11 cellular contexts compared by ENCODE assay signal in the genomic region with DNA sequence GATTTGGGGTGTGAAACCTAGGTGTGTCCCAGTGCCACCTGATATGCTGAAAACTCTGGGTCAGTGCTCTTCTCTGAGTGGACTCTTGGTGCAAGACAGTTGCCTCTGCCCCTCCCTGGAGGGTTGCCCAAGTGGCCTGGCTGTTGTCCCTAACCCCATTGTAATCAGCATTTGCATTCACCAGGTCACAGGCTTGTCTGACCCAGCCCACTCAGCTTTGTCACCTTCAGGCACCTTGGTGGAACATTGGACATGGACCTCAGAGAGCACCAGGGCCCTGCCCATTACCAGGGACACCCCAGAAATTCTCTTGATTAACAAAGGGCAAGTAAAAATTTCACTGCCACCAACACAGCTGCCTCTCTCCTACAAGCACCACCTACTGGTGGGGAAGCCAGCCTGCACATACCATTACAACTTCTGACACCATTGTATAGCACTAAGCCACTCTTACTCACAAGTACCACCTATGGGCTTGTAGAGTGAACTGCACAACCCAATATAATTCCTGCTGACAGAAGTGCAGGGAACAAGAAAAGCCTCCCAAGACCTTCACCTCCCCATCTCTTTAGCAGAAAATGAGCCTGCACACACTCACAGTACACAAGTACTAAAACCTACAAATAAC.
DNase-seq lines count a peak whose midpoint lies in the region; ATAC-seq and TF ChIP-seq lines count a peak whose summit lies in the region.
"Had no signal": no experiment of that assay in that cellular context is flagged by ENCODE, and none has a peak within 500 bp of the region (broad histone marks: within the 10 kb centered on the region; RNA-seq: fewer than 3 reads in every experiment).

No MANE protein-coding gene starts in this region.

- H2BK120ac ChIP-seq in mesendoderm (ENCODE audit: low read depth, low read length): no peak overlapping the region

- H2BK15ac ChIP-seq in mesendoderm (replicated peaks; ENCODE audit: low read depth): no peak overlapping the region

- H3K9ac ChIP-seq in PC-3 (ENCODE audit: low read length) (no peak overlapping the region), mesendoderm (ENCODE audit: low read length) (no peak overlapping the region)
- H3K9ac ChIP-seq: GM23248 had no signal

- no peak overlapping the region for H3K18ac ChIP-seq in mesendoderm (ENCODE audit: low read length)

- no peak overlapping the region for H4K8ac ChIP-seq in mesendoderm (ENCODE audit: low read depth, low read length)

- H3K9me2 ChIP-seq in PC-3 (replicated peaks; ENCODE audit: low read length): no peaks in the 10 kb centered on the region

- H3K23ac ChIP-seq in mesendoderm (ENCODE audit: low read length): no peak overlapping the region

- no peak overlapping the region for H2BK5ac ChIP-seq in mesendoderm (ENCODE audit: low read length)

- TF ChIP-seq CTCF in PC-3 (conservative IDR thresholded peaks at IDR 0.05; ENCODE audit: low read depth, low read length): peak; percentile 56

- H3K9me3 ChIP-seq in PC-3 (ENCODE audit: low read length): peaks cover 3% of the 10 kb centered on the region; the same call in 1 of the 2 replicates

- BruUV-seq in PC-3 (replicated peaks; lab: Mats Ljungman, UMichigan): no TSS peak

- ATAC-seq in GM18502 (IDR thresholded peaks at IDR 0.05; ENCODE audit: poor library complexity, unreplicated experiment) (peak; percentile 75), HG02623 (IDR thresholded peaks at IDR 0.05; ENCODE audit: unreplicated experiment) (peak; percentile 50), PC-3 (peak; percentile 53; the same call in 1 of the 2 replicates), HG02763 (IDR thresholded peaks at IDR 0.05; ENCODE audit: unreplicated experiment) (no peak)

- no peaks in the 10 kb centered on the region for H3K4me1 ChIP-seq in PC-3 (ENCODE audit: insufficient read depth, low read length)
- H3K4me1 ChIP-seq in mesendoderm (ENCODE audit: control insufficient read depth, low read depth, low read length): no peaks in the 10 kb centered on the region

- H3K56ac ChIP-seq in mesendoderm (ENCODE audit: low read length): no peak overlapping the region

- H3K4me2 ChIP-seq in PC-3 (ENCODE audit: low read length) (no peak overlapping the region), mesendoderm (ENCODE audit: low read length) (no peak overlapping the region)

- POLR2A ChIA-PET in PC-3 (lab: Charles Lee; ENCODE audit: unreplicated experiment): no interaction called here

- CTCF ChIA-PET in PC-3 (lab: Charles Lee): no interaction called here

- intact Hi-C loops in PC-3 (cut with micrococcal nuclease): no loop called here

- H3K36me3 ChIP-seq in PC-3 (ENCODE audit: low read depth, low read length): no peaks in the 10 kb centered on the region
- H3K36me3 ChIP-seq in mesendoderm (ENCODE audit: control insufficient read depth, insufficient read depth, low read length): no peaks in the 10 kb centered on the region
- H3K36me3 ChIP-seq: cardiac muscle cell, thoracic aorta had no signal

- H3K27ac ChIP-seq in PC-3 (ENCODE audit: low read length) (no peak overlapping the region), mesendoderm (ENCODE audit: low read depth, low read length) (no peak overlapping the region)
- H3K27ac ChIP-seq: cardiac muscle cell, GM23248, thoracic aorta had no signal

- H3K27me3 ChIP-seq in PC-3 (ENCODE audit: low read length) (no peaks in the 10 kb centered on the region), mesendoderm (ENCODE audit: insufficient read depth, low read length, poor library complexity) (no peaks in the 10 kb centered on the region)
- H3K27me3 ChIP-seq: cardiac muscle cell had no signal

- H3K79me2 ChIP-seq in PC-3 (ENCODE audit: low read length) (no peaks in the 10 kb centered on the region), mesendoderm (ENCODE audit: control insufficient read depth, insufficient read depth, low read length) (no peaks in the 10 kb centered on the region)

- no peaks in the 10 kb centered on the region for H3K79me1 ChIP-seq in mesendoderm (ENCODE audit: low read length)

- no peak overlapping the region for H3K4ac ChIP-seq in mesendoderm (ENCODE audit: low read depth, low read length)

- H4K20me1 ChIP-seq in PC-3 (ENCODE audit: low read length): no peaks in the 10 kb centered on the region

- DNase-seq in PC-3 (peak; percentile 20), mesendoderm (peak; percentile 80)
- DNase-seq in activated CD4-positive, CD25-positive, alpha-beta regulatory T cell treated with anti-CD3 and anti-CD28 coated beads, Interleukin-2, amount 50 U/mL, for 72 hours: no peak
- no peak for DNase-seq in activated CD4-positive, alpha-beta T cell treated with anti-CD3 and anti-CD28 coated beads for 48 hours
- DNase-seq: GM23248, midbrain had no signal

- H2AK5ac ChIP-seq in mesendoderm (ENCODE audit: low read length): no peak overlapping the region

- no peaks in the 10 kb centered on the region for H3F3A ChIP-seq in PC-3 (ENCODE audit: low read length, unreplicated experiment)

- H2AFZ ChIP-seq in PC-3 (ENCODE audit: low read length): no peak overlapping the region
- H2AFZ ChIP-seq: GM23248 had no signal

- no peak overlapping the region for H4K5ac ChIP-seq in mesendoderm (ENCODE audit: low read length)

- H3K4me3 ChIP-seq in PC-3 (ENCODE audit: low read length) (no peak overlapping the region), mesendoderm (ENCODE audit: low read length) (no peak overlapping the region)
- H3K4me3 ChIP-seq: cardiac muscle cell, GM23248, thoracic aorta had no signal

Comparison
In these comparisons a context has a peak if more than half of its experiments do, and no peak if none do; other contexts are left out.
1. DNase-seq: peak in PC-3 (single experiment) and mesendoderm (single experiment); none in activated CD4-positive, CD25-positive, alpha-beta regulatory T cell treated with anti-CD3 and anti-CD28 coated beads, Interleukin-2, amount 50 U/mL, for 72 hours (single experiment) and activated CD4-positive, alpha-beta T cell treated with anti-CD3 and anti-CD28 coated beads for 48 hours (single experiment).